9 cellular contexts compared by ENCODE assay signal in the genomic region with DNA sequence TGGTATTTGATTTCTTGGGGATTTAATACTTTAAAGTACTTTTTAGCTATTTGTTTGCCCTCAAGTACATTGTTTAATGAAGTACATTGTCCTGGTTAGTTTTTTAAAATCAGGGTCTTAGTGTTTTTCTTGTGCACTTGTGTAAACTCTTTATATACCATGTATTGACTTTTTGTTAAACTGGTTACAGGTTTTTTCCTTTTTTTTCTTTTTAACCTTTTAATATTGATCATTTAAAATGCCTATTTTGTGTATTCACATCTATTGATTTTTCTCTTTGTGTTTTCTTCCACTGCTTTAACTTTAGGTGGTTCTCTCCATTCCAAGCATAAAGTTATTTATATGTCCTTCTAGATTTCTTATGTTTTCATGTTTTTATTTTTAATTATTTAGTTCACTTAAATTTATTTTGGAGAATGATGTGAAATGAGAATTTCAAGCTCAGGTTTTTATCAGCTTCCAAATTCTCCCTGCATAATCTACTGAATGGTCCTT.
"Had no signal": no experiment of that assay in that cellular context is flagged by ENCODE, and none has a peak within 500 bp of the region (broad histone marks: within the 10 kb centered on the region; RNA-seq: fewer than 3 reads in every experiment).

No MANE protein-coding gene starts in this region.

- FAIRE-seq: H1, H54 had no signal

- DNase-seq: GM23248, GOT3, H7, HCEC 1CT, HFFc6 had no signal

- H3K9ac ChIP-seq: GM23248 had no signal

- H3K4me3 Mint-ChIP-seq: HFFc6 had no signal

- H3K4me3 ChIP-seq: GM23248, HAP-1 had no signal

- H2AFZ ChIP-seq: GM23248 had no signal

- H3K4me1 ChIP-seq: HAP-1 had no signal

- H3K27ac ChIP-seq: GM23248 had no signal

- H3K27ac Mint-ChIP-seq: HFFc6 had no signal

- H3K9me3 ChIP-seq: HAP-1 had no signal

- H3K36me3 ChIP-seq: HAP-1 had no signal

- ATAC-seq: HCT116 had no signal
